ENCODE assay signal across 9 cellular contexts in genomic region chr19:41863209-41863931, GRCh38. TPM values are rescaled to one million over a fixed set of nuclear protein-coding genes. Genes with fewer than 3 reads are reported as not detected.
A peak's percentile ranks its signal among the peaks of the same experiment; 100 is the strongest.
DNase-seq lines count a peak whose midpoint lies in the region; ATAC-seq, FAIRE-seq and TF ChIP-seq lines count a peak whose summit lies in the region.
"Had no signal": no experiment of that assay in that cellular context is flagged by ENCODE, and none has a peak within 500 bp of the region (broad histone marks: within the 10 kb centered on the region; RNA-seq: fewer than 3 reads in every experiment).

No MANE protein-coding gene starts in this region.

- H3K4me1 ChIP-seq in HepG2 (ENCODE audit: insufficient read depth, low read length) (peaks cover 77% of the 10 kb centered on the region), right lobe of liver (peaks cover 0 to 17% (median 3%) of the 10 kb centered on the region in 4 donors)

- peak overlapping the region; percentile 36; the same call in 1 of the 2 replicates for H3K9ac ChIP-seq in HepG2 (ENCODE audit: insufficient read depth, low read depth, low read length)

- H3K9me3 Mint-ChIP-seq in activated naive CD8-positive, alpha-beta T cell treated with anti-CD3 and anti-CD28 coated beads, Interleukin-2, amount 10 ng/mL, durations not matched to agents 7 days and 5 days, result no peaks in the 10 kb centered on the region
- H3K9me3 Mint-ChIP-seq in type B pancreatic cell, result no peaks in the 10 kb centered on the region

- H3K36me3 ChIP-seq in HepG2 (replicated peaks in 1 of 2; ENCODE audit: control insufficient read depth in 1 of 2, insufficient read depth in 2 of 2, low read length in 2 of 2) (peaks cover 29 to 68% of the 10 kb centered on the region in 2 experiments), right lobe of liver (peaks cover 11 to 57% (median 32%) of the 10 kb centered on the region in 4 donors)

- H3K4me3 ChIP-seq in HepG2 (replicated peaks in 1 of 3; ENCODE audit: insufficient read depth in 1 of 3, low read depth in 2 of 3, low read length in 3 of 3) (peak overlapping the region in 1 of 3 experiments; percentile 16; a peak in 3 of 6 replicates), right lobe of liver (no peak overlapping the region)

- DNase-seq in HepG2 (ENCODE audit: low spot score) (no peak), right lobe of liver (no peak), type B pancreatic cell (ENCODE audit: extremely low spot score, unreplicated experiment) (no peak), superior temporal gyrus (ENCODE audit: extremely low spot score) (no peak), putamen (ENCODE audit: low spot score) (no peak)
- DNase-seq in activated naive CD8-positive, alpha-beta T cell treated with anti-CD3 and anti-CD28 coated beads, Interleukin-2, amount 10 ng/mL, durations not matched to agents 7 days and 5 days, result no peak

- peak overlapping the region; percentile 85 for H3K4me3 Mint-ChIP-seq in activated naive CD8-positive, alpha-beta T cell treated with anti-CD3 and anti-CD28 coated beads, Interleukin-2, amount 10 ng/mL, durations not matched to agents 7 days and 5 days
- H3K4me3 Mint-ChIP-seq in type B pancreatic cell, result peak overlapping the region; percentile 95

- peaks cover 0 to 4% of the 10 kb centered on the region in 2 experiments; a peak in 1 of 5 replicates for H3K27me3 ChIP-seq in HepG2 (ENCODE audit: control insufficient read depth in 1 of 2, insufficient read depth in 2 of 2, low read length in 2 of 2)
- H3K27me3 ChIP-seq in right lobe of liver, result no peaks in the 10 kb centered on the region

- H3K4me1 Mint-ChIP-seq in activated naive CD8-positive, alpha-beta T cell treated with anti-CD3 and anti-CD28 coated beads, Interleukin-2, amount 10 ng/mL, durations not matched to agents 7 days and 5 days, result peaks cover 55% of the 10 kb centered on the region
- H3K4me1 Mint-ChIP-seq in type B pancreatic cell (ENCODE audit: unreplicated experiment), result peaks cover 30% of the 10 kb centered on the region

- TF ChIP-seq EP300 in HepG2 (IDR thresholded peaks at IDR 0.05; ENCODE audit: low read depth in 2 of 2, low read length in 2 of 2) (no peak), HepG2 (CRISPR knock-in tag; IDR thresholded peaks at IDR 0.05; ENCODE audit: borderline replicate concordance) (no peak)

- no peaks in the 10 kb centered on the region for H3K9me3 ChIP-seq in HepG2 (ENCODE audit: low read length)
- H3K9me3 ChIP-seq in right lobe of liver, result no peaks in the 10 kb centered on the region

- TF ChIP-seq CTCF in HepG2 (CRISPR knock-in tag; IDR thresholded peaks at IDR 0.05), result no peak
- no peak for TF ChIP-seq CTCF in right lobe of liver (IDR thresholded peaks at IDR 0.05)
- TF ChIP-seq CTCF in type B pancreatic cell (conservative IDR thresholded peaks at IDR 0.05), result no peak

- FAIRE-seq in HepG2 (lab: Jason Lieb, UNC), result no peak

- peak overlapping the region; percentile 87 for H3K4me2 ChIP-seq in HepG2 (ENCODE audit: low read depth, low read length)

- no peaks in the 10 kb centered on the region for H3K27me3 Mint-ChIP-seq in activated naive CD8-positive, alpha-beta T cell treated with anti-CD3 and anti-CD28 coated beads, Interleukin-2, amount 10 ng/mL, durations not matched to agents 7 days and 5 days
- H3K27me3 Mint-ChIP-seq in type B pancreatic cell, result no peaks in the 10 kb centered on the region

- BruUV-seq in HepG2 (replicated peaks; lab: Mats Ljungman, UMichigan), result no TSS peak

- WGBS in HepG2 (ENCODE audit: low lambda C conversion rate), result 92% methylated on average over 9 of the region's 11 CpGs
- WGBS in right lobe of liver (ENCODE audit: insufficient coverage, low coverage, low lambda C conversion rate, missing lambda C conversion rate), result 69% methylated on average over 9 of the region's 11 CpGs

- no peak for TF ChIP-seq RAD21 in HepG2 (CRISPR knock-in tag; IDR thresholded peaks at IDR 0.05)

- no peak overlapping the region for H3K27ac ChIP-seq in HepG2 (ENCODE audit: extremely low read length, insufficient read depth, low read length)
- H3K27ac ChIP-seq in right lobe of liver, result no peak overlapping the region

- H4K20me1 ChIP-seq in HepG2 (ENCODE audit: insufficient read depth, low read length), result peaks cover 69% of the 10 kb centered on the region

- no peak for ATAC-seq in HepG2
- ATAC-seq in right lobe of liver, result no peak
- ATAC-seq in activated naive CD8-positive, alpha-beta T cell treated with anti-CD3 and anti-CD28 coated beads, Interleukin-2, amount 10 ng/mL, durations not matched to agents 7 days and 5 days (ENCODE audit: low read depth), result no peak

- CTCF ChIA-PET in HepG2 (lab: Yijun Ruan, JAX; ENCODE audit: low intra/inter-chr PET ratio, low total read pairs), result no interaction called here

- in situ Hi-C loops in HepG2 (cut with HindIII; ENCODE audit: extremely low pct_ligation_motif_present, low pct_unique_long_range_greater_than_20kb), result no loop called here

- intact Hi-C loops in HepG2 (cut with micrococcal nuclease; ENCODE audit: unreplicated experiment) (no loop called here), right lobe of liver (cut with DNase I) (no loop called here)

- POLR2A ChIA-PET in HepG2 (lab: Yijun Ruan, JAX), result interaction anchor here (1.3 to 2.7 kb wide), 3 partner anchors 9 to 96 kb away, joined by 3 to 18 read pairs (median 7); partner anchors contain the start of gene RABAC1
- POLR2A ChIA-PET in activated naive CD8-positive, alpha-beta T cell treated with anti-CD3 and anti-CD28 coated beads, Interleukin-2, amount 10 ng/mL, durations not matched to agents 7 days and 5 days (lab: Charles Lee), result interaction anchor here (0.7 to 4.1 kb wide), 13 partner anchors 10 to 96 kb away, joined by 3 to 34 read pairs (median 4); partner anchors contain the start of genes ARHGEF1 and RABAC1

- H3K27ac Mint-ChIP-seq in activated naive CD8-positive, alpha-beta T cell treated with anti-CD3 and anti-CD28 coated beads, Interleukin-2, amount 10 ng/mL, durations not matched to agents 7 days and 5 days, result peak overlapping the region; percentile 82
- H3K27ac Mint-ChIP-seq in type B pancreatic cell, result peak overlapping the region; percentile 80

- peaks cover 67% of the 10 kb centered on the region for H3K79me2 ChIP-seq in HepG2 (ENCODE audit: insufficient read depth, low read length)

- TF ChIP-seq POLR2A in HepG2 (IDR thresholded peaks at IDR 0.05; ENCODE audit: insufficient read depth in 1 of 2, low read depth in 2 of 2, low read length in 2 of 2), result no peak
- TF ChIP-seq POLR2A in right lobe of liver (IDR thresholded peaks at IDR 0.05), result no peak

- H3K36me3 Mint-ChIP-seq in activated naive CD8-positive, alpha-beta T cell treated with anti-CD3 and anti-CD28 coated beads, Interleukin-2, amount 10 ng/mL, durations not matched to agents 7 days and 5 days, result peaks cover 46% of the 10 kb centered on the region
- peaks cover 42% of the 10 kb centered on the region for H3K36me3 Mint-ChIP-seq in type B pancreatic cell

- no peak overlapping the region for H2AFZ ChIP-seq in HepG2 (ENCODE audit: low read length)

RNA-seq across cellular contexts. Expression of gene RPS19, which starts 3.3 kb away (rescaled TPM):
- total RNA-seq in HepG2 (2016; rRNA removed; fragmentation: Illumina TruSeq; extraction: Trizol) (4,758 and 5,028 TPM in 2 replicates), right lobe of liver (100 to 1,000 TPM; 347 to 556 (median 499) TPM), type B pancreatic cell (ENCODE audit: low replicate concordance) (3,159 and 4,081 TPM in 2 replicates)
- 8,990 and 9,707 TPM in 2 replicates for total RNA-seq in HepG2 (2016; cell fraction: cytosol; rRNA removed; fragmentation: Illumina TruSeq; extraction: Trizol; ENCODE audit: low read depth)
- total RNA-seq in HepG2 (2016; cell fraction: insoluble cytoplasmic fraction; rRNA removed; fragmentation: Illumina TruSeq; extraction: Trizol), result 4,892 and 5,330 TPM in 2 replicates
- 12,897 and 13,497 TPM in 2 replicates for total RNA-seq in HepG2 (2016; cell fraction: membrane; rRNA removed; fragmentation: Illumina TruSeq; extraction: Trizol)
- total RNA-seq in HepG2 (2016; cell fraction: nucleus; rRNA removed; fragmentation: Illumina TruSeq; extraction: Trizol), result 1,659 and 1,838 TPM in 2 replicates
- 1,633 and 1,983 TPM in 2 replicates for polyA plus RNA-seq in HepG2 (2011; rRNA removed)
- 4,354 and 8,495 TPM in 2 replicates for polyA plus RNA-seq in HepG2 (2011; cell fraction: cytosol; rRNA removed)
- 1,845 and 2,001 TPM in 2 replicates for polyA plus RNA-seq in HepG2 (2011; cell fraction: nucleus; rRNA removed)
- 3,093 and 4,312 TPM in 2 replicates for polyA plus RNA-seq in HepG2 (2012)
- 10,211 and 10,944 TPM in 2 replicates for polyA plus RNA-seq in HepG2 (2016; cell fraction: cytosol; fragmentation: Illumina TruSeq; extraction: Trizol; ENCODE audit: low read depth)
- 4,747 and 4,833 TPM in 2 replicates for polyA plus RNA-seq in HepG2 (2016; cell fraction: insoluble cytoplasmic fraction; fragmentation: Illumina TruSeq; extraction: Trizol; ENCODE audit: low read depth)
- polyA plus RNA-seq in HepG2 (2016; cell fraction: membrane; fragmentation: Illumina TruSeq; extraction: Trizol; ENCODE audit: low read depth), result 11,477 and 11,931 TPM in 2 replicates
- 2,975 and 3,175 TPM in 2 replicates for polyA plus RNA-seq in HepG2 (2016; cell fraction: nucleus; fragmentation: Illumina TruSeq; extraction: Trizol; ENCODE audit: insufficient read depth, low read depth)
- 958 and 1,242 TPM in 2 replicates for polyA minus RNA-seq in HepG2 (2011; rRNA and poly(A)+ RNA removed; ENCODE audit: low replicate concordance)
- 1,380 TPM in 2 replicates for polyA minus RNA-seq in HepG2 (2011; cell fraction: cytosol; rRNA and poly(A)+ RNA removed)
- 385 and 466 TPM in 2 replicates for polyA minus RNA-seq in HepG2 (2011; cell fraction: nucleus; rRNA and poly(A)+ RNA removed)
- 1,000 to 10,000 TPM; 3,237 to 3,326 TPM for total RNA-seq in activated naive CD8-positive, alpha-beta T cell treated with anti-CD3 and anti-CD28 coated beads, Interleukin-2, amount 10 ng/mL, durations not matched to agents 7 days and 5 days

RNA-seq across cellular contexts. Expression of gene CD79A, which starts 13.7 kb away (rescaled TPM):
- total RNA-seq in HepG2 (2016; rRNA removed; fragmentation: Illumina TruSeq; extraction: Trizol) (0.27 and 0.33 TPM in 2 replicates), right lobe of liver (under 1 TPM in 4 of 6 experiments, not detected in 2; 0.18 to 0.71 (median 0.39) TPM), type B pancreatic cell (ENCODE audit: low replicate concordance) (0.48 and 0.52 TPM in 2 replicates)
- total RNA-seq in HepG2 (2016; cell fraction: cytosol; rRNA removed; fragmentation: Illumina TruSeq; extraction: Trizol; ENCODE audit: low read depth), result 0.26 and 0.51 TPM in 2 replicates
- 0.24 and 0.37 TPM in 2 replicates for total RNA-seq in HepG2 (2016; cell fraction: insoluble cytoplasmic fraction; rRNA removed; fragmentation: Illumina TruSeq; extraction: Trizol)
- total RNA-seq in HepG2 (2016; cell fraction: membrane; rRNA removed; fragmentation: Illumina TruSeq; extraction: Trizol), result 0.62 TPM in 1 of 2 replicates, not detected in the other
- total RNA-seq in HepG2 (2016; cell fraction: nucleus; rRNA removed; fragmentation: Illumina TruSeq; extraction: Trizol), result 0.40 TPM in 1 of 2 replicates, not detected in the other
- polyA plus RNA-seq in HepG2 (2011; rRNA removed), result 0.24 and 0.30 TPM in 2 replicates
- 0.44 and 0.52 TPM in 2 replicates for polyA plus RNA-seq in HepG2 (2011; cell fraction: cytosol; rRNA removed)
- 0.31 and 0.51 TPM in 2 replicates for polyA plus RNA-seq in HepG2 (2011; cell fraction: nucleus; rRNA removed)
- 0.25 TPM in 1 of 2 replicates, not detected in the other for polyA plus RNA-seq in HepG2 (2012)
- 0.21 and 0.44 TPM in 2 replicates for polyA plus RNA-seq in HepG2 (2016; cell fraction: cytosol; fragmentation: Illumina TruSeq; extraction: Trizol; ENCODE audit: low read depth)
- polyA plus RNA-seq in HepG2 (2016; cell fraction: insoluble cytoplasmic fraction; fragmentation: Illumina TruSeq; extraction: Trizol; ENCODE audit: low read depth), result 0.49 and 0.52 TPM in 2 replicates
- 0.69 and 1.1 TPM in 2 replicates for polyA plus RNA-seq in HepG2 (2016; cell fraction: membrane; fragmentation: Illumina TruSeq; extraction: Trizol; ENCODE audit: low read depth)
- 0.78 and 0.95 TPM in 2 replicates for polyA plus RNA-seq in HepG2 (2016; cell fraction: nucleus; fragmentation: Illumina TruSeq; extraction: Trizol; ENCODE audit: insufficient read depth, low read depth)
- 0.26 and 0.84 TPM in 2 replicates for polyA minus RNA-seq in HepG2 (2011; rRNA and poly(A)+ RNA removed; ENCODE audit: low replicate concordance)
- 0.49 TPM in 1 of 2 replicates, not detected in the other for polyA minus RNA-seq in HepG2 (2011; cell fraction: cytosol; rRNA and poly(A)+ RNA removed)
- polyA minus RNA-seq in HepG2 (2011; cell fraction: nucleus; rRNA and poly(A)+ RNA removed), result not detected in 2 replicates
- total RNA-seq in activated naive CD8-positive, alpha-beta T cell treated with anti-CD3 and anti-CD28 coated beads, Interleukin-2, amount 10 ng/mL, durations not matched to agents 7 days and 5 days, result 10 to 100 TPM; 28.0 to 29.8 TPM
- total RNA-seq: cardiac septum, RPMI7951 had no signal

RNA-seq across cellular contexts. Expression of gene DMRTC2, which starts 18.5 kb away (rescaled TPM):
- not detected in 2 replicates for total RNA-seq in HepG2 (2016; rRNA removed; fragmentation: Illumina TruSeq; extraction: Trizol)
- not detected in 2 replicates for total RNA-seq in HepG2 (2016; cell fraction: cytosol; rRNA removed; fragmentation: Illumina TruSeq; extraction: Trizol; ENCODE audit: low read depth)
- not detected in 2 replicates for total RNA-seq in HepG2 (2016; cell fraction: insoluble cytoplasmic fraction; rRNA removed; fragmentation: Illumina TruSeq; extraction: Trizol)
- total RNA-seq in HepG2 (2016; cell fraction: membrane; rRNA removed; fragmentation: Illumina TruSeq; extraction: Trizol), result not detected in 2 replicates
- not detected in 2 replicates for total RNA-seq in HepG2 (2016; cell fraction: nucleus; rRNA removed; fragmentation: Illumina TruSeq; extraction: Trizol)
- not detected in 2 replicates for polyA plus RNA-seq in HepG2 (2011; rRNA removed)
- polyA plus RNA-seq in HepG2 (2011; cell fraction: cytosol; rRNA removed), result not detected in 2 replicates
- not detected in 2 replicates for polyA plus RNA-seq in HepG2 (2011; cell fraction: nucleus; rRNA removed)
- polyA plus RNA-seq in HepG2 (2012), result not detected in 2 replicates
- not detected in 2 replicates for polyA plus RNA-seq in HepG2 (2016; cell fraction: cytosol; fragmentation: Illumina TruSeq; extraction: Trizol; ENCODE audit: low read depth)
- polyA plus RNA-seq in HepG2 (2016; cell fraction: insoluble cytoplasmic fraction; fragmentation: Illumina TruSeq; extraction: Trizol; ENCODE audit: low read depth), result not detected in 2 replicates
- not detected in 2 replicates for polyA plus RNA-seq in HepG2 (2016; cell fraction: membrane; fragmentation: Illumina TruSeq; extraction: Trizol; ENCODE audit: low read depth)
- not detected in 2 replicates for polyA plus RNA-seq in HepG2 (2016; cell fraction: nucleus; fragmentation: Illumina TruSeq; extraction: Trizol; ENCODE audit: insufficient read depth, low read depth)
- not detected in 2 replicates for polyA minus RNA-seq in HepG2 (2011; rRNA and poly(A)+ RNA removed; ENCODE audit: low replicate concordance)
- not detected in 2 replicates for polyA minus RNA-seq in HepG2 (2011; cell fraction: cytosol; rRNA and poly(A)+ RNA removed)
- not detected in 2 replicates for polyA minus RNA-seq in HepG2 (2011; cell fraction: nucleus; rRNA and poly(A)+ RNA removed)
- total RNA-seq in right lobe of liver, result not detected
- total RNA-seq in activated naive CD8-positive, alpha-beta T cell treated with anti-CD3 and anti-CD28 coated beads, Interleukin-2, amount 10 ng/mL, durations not matched to agents 7 days and 5 days, result not detected
- total RNA-seq in type B pancreatic cell (ENCODE audit: low replicate concordance), result not detected in 2 replicates
- total RNA-seq: cardiac septum, liver, RPMI7951 had no signal
- polyA plus RNA-seq: liver had no signal

RNA-seq across cellular contexts. Expression of gene LYPD4, which starts 18.9 kb away (rescaled TPM):
- not detected in 2 replicates for total RNA-seq in HepG2 (2016; rRNA removed; fragmentation: Illumina TruSeq; extraction: Trizol)
- not detected in 2 replicates for total RNA-seq in HepG2 (2016; cell fraction: cytosol; rRNA removed; fragmentation: Illumina TruSeq; extraction: Trizol; ENCODE audit: low read depth)
- not detected in 2 replicates for total RNA-seq in HepG2 (2016; cell fraction: insoluble cytoplasmic fraction; rRNA removed; fragmentation: Illumina TruSeq; extraction: Trizol)
- total RNA-seq in HepG2 (2016; cell fraction: membrane; rRNA removed; fragmentation: Illumina TruSeq; extraction: Trizol), result not detected in 2 replicates
- total RNA-seq in HepG2 (2016; cell fraction: nucleus; rRNA removed; fragmentation: Illumina TruSeq; extraction: Trizol), result not detected in 2 replicates
- polyA plus RNA-seq in HepG2 (2011; rRNA removed), result not detected in 2 replicates
- polyA plus RNA-seq in HepG2 (2011; cell fraction: cytosol; rRNA removed), result not detected in 2 replicates
- polyA plus RNA-seq in HepG2 (2011; cell fraction: nucleus; rRNA removed), result not detected in 2 replicates
- polyA plus RNA-seq in HepG2 (2012), result not detected in 2 replicates
- not detected in 2 replicates for polyA plus RNA-seq in HepG2 (2016; cell fraction: cytosol; fragmentation: Illumina TruSeq; extraction: Trizol; ENCODE audit: low read depth)
- not detected in 2 replicates for polyA plus RNA-seq in HepG2 (2016; cell fraction: insoluble cytoplasmic fraction; fragmentation: Illumina TruSeq; extraction: Trizol; ENCODE audit: low read depth)
- not detected in 2 replicates for polyA plus RNA-seq in HepG2 (2016; cell fraction: membrane; fragmentation: Illumina TruSeq; extraction: Trizol; ENCODE audit: low read depth)
- polyA plus RNA-seq in HepG2 (2016; cell fraction: nucleus; fragmentation: Illumina TruSeq; extraction: Trizol; ENCODE audit: insufficient read depth, low read depth), result not detected in 2 replicates
- polyA minus RNA-seq in HepG2 (2011; rRNA and poly(A)+ RNA removed; ENCODE audit: low replicate concordance), result not detected in 2 replicates
- polyA minus RNA-seq in HepG2 (2011; cell fraction: cytosol; rRNA and poly(A)+ RNA removed), result not detected in 2 replicates
- not detected in 2 replicates for polyA minus RNA-seq in HepG2 (2011; cell fraction: nucleus; rRNA and poly(A)+ RNA removed)
- total RNA-seq in right lobe of liver, result not detected
- not detected for total RNA-seq in activated naive CD8-positive, alpha-beta T cell treated with anti-CD3 and anti-CD28 coated beads, Interleukin-2, amount 10 ng/mL, durations not matched to agents 7 days and 5 days
- total RNA-seq in type B pancreatic cell (ENCODE audit: low replicate concordance), result not detected in 2 replicates
- total RNA-seq: cardiac septum, liver, RPMI7951 had no signal
- polyA plus RNA-seq: liver had no signal

RNA-seq across cellular contexts. Expression of gene ARHGEF1, which starts 19.6 kb away (rescaled TPM):
- total RNA-seq in HepG2 (2016; rRNA removed; fragmentation: Illumina TruSeq; extraction: Trizol) (26.2 and 34.7 TPM in 2 replicates), right lobe of liver (10 to 100 TPM; 25.3 to 39.7 (median 30.2) TPM), type B pancreatic cell (ENCODE audit: low replicate concordance) (51.7 and 58.9 TPM in 2 replicates)
- 6.5 and 9.6 TPM in 2 replicates for total RNA-seq in HepG2 (2016; cell fraction: cytosol; rRNA removed; fragmentation: Illumina TruSeq; extraction: Trizol; ENCODE audit: low read depth)
- total RNA-seq in HepG2 (2016; cell fraction: insoluble cytoplasmic fraction; rRNA removed; fragmentation: Illumina TruSeq; extraction: Trizol), result 16.1 and 36.8 TPM in 2 replicates
- total RNA-seq in HepG2 (2016; cell fraction: membrane; rRNA removed; fragmentation: Illumina TruSeq; extraction: Trizol), result 10.4 and 11.0 TPM in 2 replicates
- total RNA-seq in HepG2 (2016; cell fraction: nucleus; rRNA removed; fragmentation: Illumina TruSeq; extraction: Trizol), result 28.3 and 29.2 TPM in 2 replicates
- 33.1 and 33.7 TPM in 2 replicates for polyA plus RNA-seq in HepG2 (2011; rRNA removed)
- 20.2 and 33.5 TPM in 2 replicates for polyA plus RNA-seq in HepG2 (2011; cell fraction: cytosol; rRNA removed)
- 215 and 292 TPM in 2 replicates for polyA plus RNA-seq in HepG2 (2011; cell fraction: nucleus; rRNA removed)
- 33.2 and 34.0 TPM in 2 replicates for polyA plus RNA-seq in HepG2 (2012)
- 3.8 and 4.4 TPM in 2 replicates for polyA plus RNA-seq in HepG2 (2016; cell fraction: cytosol; fragmentation: Illumina TruSeq; extraction: Trizol; ENCODE audit: low read depth)
- polyA plus RNA-seq in HepG2 (2016; cell fraction: insoluble cytoplasmic fraction; fragmentation: Illumina TruSeq; extraction: Trizol; ENCODE audit: low read depth), result 20.7 and 29.5 TPM in 2 replicates
- polyA plus RNA-seq in HepG2 (2016; cell fraction: membrane; fragmentation: Illumina TruSeq; extraction: Trizol; ENCODE audit: low read depth), result 7.4 and 8.4 TPM in 2 replicates
- 90.2 and 102 TPM in 2 replicates for polyA plus RNA-seq in HepG2 (2016; cell fraction: nucleus; fragmentation: Illumina TruSeq; extraction: Trizol; ENCODE audit: insufficient read depth, low read depth)
- polyA minus RNA-seq in HepG2 (2011; rRNA and poly(A)+ RNA removed; ENCODE audit: low replicate concordance), result 15.9 and 39.4 TPM in 2 replicates
- 16.3 and 26.4 TPM in 2 replicates for polyA minus RNA-seq in HepG2 (2011; cell fraction: cytosol; rRNA and poly(A)+ RNA removed)
- 29.6 and 31.9 TPM in 2 replicates for polyA minus RNA-seq in HepG2 (2011; cell fraction: nucleus; rRNA and poly(A)+ RNA removed)
- total RNA-seq in activated naive CD8-positive, alpha-beta T cell treated with anti-CD3 and anti-CD28 coated beads, Interleukin-2, amount 10 ng/mL, durations not matched to agents 7 days and 5 days, result 100 to 1,000 TPM; 807 to 824 TPM

Comparison
In these comparisons a context has a peak if more than half of its experiments do, and no peak if none do; other contexts are left out.
1. RNA of gene CD79A, which starts 13.7 kb away (total RNA-seq): 28.0 to 29.8 TPM in activated naive CD8-positive, alpha-beta T cell treated with anti-CD3 and anti-CD28 coated beads, Interleukin-2, amount 10 ng/mL, durations not matched to agents 7 days and 5 days; 0.48 to 0.52 TPM in type B pancreatic cell, 0.18 to 0.71 TPM in right lobe of liver and 0.24 to 0.62 TPM in HepG2; every median in the first group is over 10 times any median in the second.